ENCODE assay signal across 9 cellular contexts in the genomic region with DNA sequence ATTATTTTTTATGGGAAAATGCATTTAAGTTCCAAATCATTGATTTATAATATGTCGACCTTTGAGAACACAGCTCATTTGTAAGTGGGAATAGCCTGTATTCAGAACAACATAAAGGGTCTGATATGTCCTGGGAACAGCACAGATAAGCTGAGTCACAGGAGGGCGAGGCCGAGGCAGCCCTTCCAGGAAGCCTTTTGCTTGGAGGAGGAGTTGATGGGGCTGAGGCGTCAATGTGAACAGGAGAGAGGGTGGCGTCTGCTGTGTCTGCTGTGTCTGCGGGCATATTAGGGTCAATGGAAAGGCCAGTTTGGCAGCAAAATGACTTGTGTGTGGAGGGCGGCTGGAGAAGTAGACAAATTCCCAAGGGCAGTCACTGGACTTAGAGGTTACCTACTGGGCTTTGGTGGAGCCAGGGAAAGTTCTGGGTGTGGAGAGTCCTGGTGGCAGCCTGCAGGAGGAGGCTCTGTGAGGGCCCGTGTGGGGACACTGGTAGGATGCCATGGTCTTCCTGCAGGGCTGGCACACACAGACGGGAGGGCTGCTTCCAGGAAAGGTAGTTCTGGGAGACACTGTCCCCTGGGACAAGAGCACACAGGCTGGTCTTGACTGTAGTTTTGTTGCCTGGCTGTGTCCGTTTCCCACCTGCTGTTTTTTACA.
DNase-seq lines count a peak whose midpoint lies in the region; ATAC-seq and TF ChIP-seq lines count a peak whose summit lies in the region.
"Had no signal": no experiment of that assay in that cellular context is flagged by ENCODE, and none has a peak within 500 bp of the region (broad histone marks: within the 10 kb centered on the region; RNA-seq: fewer than 3 reads in every experiment).

No MANE protein-coding gene starts in this region.

- no peaks in the 10 kb centered on the region for H3K36me3 Mint-ChIP-seq in Calu3 (ENCODE audit: insufficient read depth, unreplicated experiment)
- H3K36me3 Mint-ChIP-seq: CD4-positive, CD25-positive, alpha-beta regulatory T cell had no signal

- TF ChIP-seq CTCF in Calu3 (IDR thresholded peaks at IDR 0.05; ENCODE audit: unreplicated experiment) (no peak), fibroblast of mammary gland (conservative IDR thresholded peaks at IDR 0.05; ENCODE audit: control insufficient read depth, insufficient read depth, low read depth, low read length) (no peak)

- intact Hi-C loops in Calu3 (cut with micrococcal nuclease; ENCODE audit: unreplicated experiment) (no loop called here), posterior vena cava (cut with DNase I) (loop anchor here in 1 of 2 donors (10.0 kb wide), 1 partner anchor 129 kb away; a partner anchor contains a TSS)

- peaks cover 10% of the 10 kb centered on the region for H3K4me1 Mint-ChIP-seq in Calu3 (ENCODE audit: low read depth, unreplicated experiment)
- H3K4me1 Mint-ChIP-seq: CD4-positive, CD25-positive, alpha-beta regulatory T cell had no signal

- peak overlapping the region; percentile 6 for H3K4me3 Mint-ChIP-seq in Calu3 (ENCODE audit: low read depth, unreplicated experiment)
- H3K4me3 Mint-ChIP-seq: CD4-positive, CD25-positive, alpha-beta regulatory T cell had no signal

- H3K9me3 Mint-ChIP-seq in Calu3 (ENCODE audit: low read depth, unreplicated experiment): no peaks in the 10 kb centered on the region
- H3K9me3 Mint-ChIP-seq: CD4-positive, CD25-positive, alpha-beta regulatory T cell had no signal

- H3K27me3 Mint-ChIP-seq in Calu3 (ENCODE audit: unreplicated experiment): peaks cover 31% of the 10 kb centered on the region

- CTCF ChIA-PET in Calu3 (lab: Charles Lee): no interaction called here

- no peak overlapping the region for H3K4me3 ChIP-seq in fibroblast of mammary gland (ENCODE audit: control insufficient read depth, low read depth, low read length)

- no TSS peak for BruUV-seq in Calu3 (replicated peaks; lab: Mats Ljungman, UMichigan)

- DNase-seq in Calu3 (peak; percentile 45), RPMI7951 (ENCODE audit: low read depth) (peak; percentile 78), fibroblast of mammary gland (ENCODE audit: low read depth) (peak; percentile 85), posterior vena cava (ENCODE audit: low spot score) (peak; percentile 92)
- DNase-seq in activated CD4-positive, CD25-positive, alpha-beta regulatory T cell (lab: John Stamatoyannopoulos, UW): no peak
- no peak for DNase-seq in stimulated activated naive CD8-positive, alpha-beta T cell treated with anti-CD3 and anti-CD28 coated beads, Interleukin-15, Interleukin-2, amounts not matched to agents 100 U/mL and 50 U/mL, for 24 hours
- DNase-seq: CD4-positive, CD25-positive, alpha-beta regulatory T cell had no signal

- ATAC-seq in HG03045 (IDR thresholded peaks at IDR 0.05; ENCODE audit: unreplicated experiment): no peak
- ATAC-seq in GM21717 (IDR thresholded peaks at IDR 0.05; ENCODE audit: unreplicated experiment): no peak
- ATAC-seq in stimulated activated naive CD8-positive, alpha-beta T cell treated with anti-CD3 and anti-CD28 coated beads, Interleukin-15, Interleukin-2, amounts not matched to agents 100 U/mL and 50 U/mL, for 24 hours: no peak

- H3K27ac Mint-ChIP-seq in Calu3 (ENCODE audit: unreplicated experiment): no peak overlapping the region
- H3K27ac Mint-ChIP-seq: CD4-positive, CD25-positive, alpha-beta regulatory T cell had no signal

Comparison
In these comparisons a context has a peak if more than half of its experiments do, and no peak if none do; other contexts are left out.
1. DNase-seq: peak in Calu3 (single experiment), RPMI7951 (single experiment), fibroblast of mammary gland (single experiment) and posterior vena cava (single experiment); none in activated CD4-positive, CD25-positive, alpha-beta regulatory T cell (0 of 4) and stimulated activated naive CD8-positive, alpha-beta T cell treated with anti-CD3 and anti-CD28 coated beads, Interleukin-15, Interleukin-2, amounts not matched to agents 100 U/mL and 50 U/mL, for 24 hours (single experiment).